2 cellular contexts compared by ENCODE assay signal in the genomic region with DNA sequence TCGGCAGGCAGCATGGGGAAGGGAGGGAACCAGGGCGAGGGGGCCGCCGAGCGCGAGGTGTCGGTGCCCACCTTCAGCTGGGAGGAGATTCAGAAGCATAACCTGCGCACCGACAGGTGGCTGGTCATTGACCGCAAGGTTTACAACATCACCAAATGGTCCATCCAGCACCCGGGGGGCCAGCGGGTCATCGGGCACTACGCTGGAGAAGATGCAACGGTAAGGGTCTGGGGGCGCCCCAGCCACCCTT.
A peak's percentile ranks its signal among the peaks of the same experiment; 100 is the strongest.
TF ChIP-seq lines count a peak whose summit lies in the region.

No MANE protein-coding gene starts in this region.

TF ChIP-seq in Ishikawa, 13 proteins besides CTCF, POLR2A, EP300 and RAD21:
- no peak for TF ChIP-seq REST (IDR thresholded peaks at IDR 0.05; ENCODE audit: low read depth)
- TF ChIP-seq, protein P1, sequence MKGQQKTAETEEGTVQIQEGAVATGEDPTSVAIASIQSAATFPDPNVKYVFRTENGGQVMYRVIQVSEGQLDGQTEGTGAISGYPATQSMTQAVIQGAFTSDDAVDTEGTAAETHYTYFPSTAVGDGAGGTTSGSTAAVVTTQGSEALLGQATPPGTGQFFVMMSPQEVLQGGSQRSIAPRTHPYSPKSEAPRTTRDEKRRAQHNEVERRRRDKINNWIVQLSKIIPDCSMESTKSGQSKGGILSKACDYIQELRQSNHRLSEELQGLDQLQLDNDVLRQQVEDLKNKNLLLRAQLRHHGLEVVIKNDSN (IDR thresholded peaks at IDR 0.05), result no peak
- TF ChIP-seq TEAD4 (IDR thresholded peaks at IDR 0.05), result no peak
- TF ChIP-seq YY1 (IDR thresholded peaks at IDR 0.05; ENCODE audit: low read depth), result no peak
- TF ChIP-seq MAX (IDR thresholded peaks at IDR 0.05), result no peak; the same call in 1 of the 2 replicates
- TF ChIP-seq EGR1 (IDR thresholded peaks at IDR 0.05), result no peak
- no peak for TF ChIP-seq CEBPB (IDR thresholded peaks at IDR 0.05)
- TF ChIP-seq ZBTB7A (IDR thresholded peaks at IDR 0.05; ENCODE audit: low read depth), result peak; percentile 18; the same call in 1 of the 2 replicates

TF ChIP-seq in H1, 55 proteins besides CTCF, POLR2A, EP300 and RAD21:
- TF ChIP-seq ASH2L (IDR thresholded peaks at IDR 0.05; ENCODE audit: low read length), result no peak
- TF ChIP-seq POLR2AphosphoS5 (IDR thresholded peaks at IDR 0.05; ENCODE audit: low read depth, low read length), result peak; percentile 69; the same call in 1 of the 2 replicates
- TF ChIP-seq MAX (IDR thresholded peaks at IDR 0.05), result 0 out of 2 replicates have a peak, but pooled peaks have one; percentile 30
TF ChIP-seq in H1: peak in this region for 2.
